Comparison of ENCODE assay signal across 8 cellular contexts in the genomic region with DNA sequence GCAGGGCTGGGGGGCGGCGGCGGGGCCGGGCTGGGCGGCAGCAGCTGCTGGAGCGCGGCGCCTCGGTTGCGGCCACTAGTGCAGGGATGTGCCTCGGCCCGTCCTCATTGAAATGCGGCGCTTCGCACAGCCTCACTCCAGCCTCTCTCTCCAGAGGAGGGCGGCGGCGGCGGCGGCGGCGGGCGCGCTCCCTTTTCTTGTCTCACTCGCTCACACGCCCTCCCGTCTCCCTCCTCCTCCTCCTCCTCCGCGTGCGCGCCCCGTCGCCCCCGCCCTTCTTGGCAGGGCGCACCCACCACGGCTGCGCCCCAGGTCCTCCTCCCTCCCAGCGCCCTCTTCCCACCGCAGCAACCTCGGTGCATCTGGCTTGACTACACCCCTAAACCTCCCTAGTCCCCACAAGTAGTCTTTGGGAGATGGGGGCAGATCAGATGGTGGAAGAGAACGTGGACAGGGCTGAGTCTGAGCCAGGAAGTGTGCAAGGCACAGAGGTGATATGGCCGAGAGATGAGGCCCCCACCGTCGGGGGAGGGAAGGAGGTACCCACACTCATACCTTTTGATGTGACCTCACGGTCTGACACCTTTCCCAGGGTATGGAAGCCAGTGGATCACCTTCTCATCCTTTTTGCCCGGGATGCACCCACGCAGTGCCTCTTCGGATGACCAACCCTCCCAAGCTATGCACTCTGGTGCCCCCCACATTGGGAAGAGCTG. TPM values are rescaled to one million over a fixed set of nuclear protein-coding genes. Genes with fewer than 3 reads are reported as not detected.
DNase-seq lines count a peak whose midpoint lies in the region; ATAC-seq, FAIRE-seq and TF ChIP-seq lines count a peak whose summit lies in the region.

TSS of gene DCLK1 (minus strand) at position 168 of the 716 bp plus-strand sequence.

- H3K27me3 ChIP-seq in BJ (ENCODE audit: control insufficient read depth, insufficient read depth, low read length), result peaks cover 8% of the 10 kb centered on the region
- peaks cover 8 to 28% (median 25%) of the 10 kb centered on the region in 4 experiments for H3K27me3 ChIP-seq in H1 (replicated peaks in 1 of 4; ENCODE audit: control insufficient read depth in 3 of 4, extremely low read depth in 1 of 4, insufficient read depth in 3 of 4, low read length in 3 of 4)
- H3K27me3 ChIP-seq in mesenchymal stem cell (ENCODE audit: control insufficient read depth in 1 of 2, insufficient read depth in 1 of 2, low read length in 2 of 2), result peaks cover 0 to 57% of the 10 kb centered on the region in 2 experiments
- H3K27me3 ChIP-seq in upper lobe of right lung, result peaks cover 20% of the 10 kb centered on the region

- intact Hi-C loops in upper lobe of right lung (cut with DNase I), result no loop called here

- H3K4me1 ChIP-seq in H1 (replicated peaks in 1 of 4; ENCODE audit: control insufficient read depth in 3 of 4, insufficient read depth in 4 of 4, low read length in 3 of 4) (peaks cover 0 to 11% (median 6%) of the 10 kb centered on the region in 4 experiments; a peak in 6 of 7 replicates), mesenchymal stem cell (ENCODE audit: control insufficient read depth, insufficient read depth, low read depth, low read length) (peaks cover 14% of the 10 kb centered on the region), upper lobe of right lung (no peaks in the 10 kb centered on the region)

- FAIRE-seq in H1 (lab: Jason Lieb, UNC), result no peak

- 21% methylated on average over 19 of the region's 48 CpGs; no CpG with 5 or more reads in 1 of the 2 experiments for WGBS in H1 (ENCODE audit: extremely low coverage in 1 of 2, insufficient coverage in 1 of 2, insufficient read length in 1 of 2, insufficient replicate concordance in 2 of 2, low coverage in 1 of 2, low lambda C conversion rate in 2 of 2, missing lambda C conversion rate in 1 of 2), 2 experiments
- WGBS in mesenchymal stem cell, result 8% methylated on average over 36 of the region's 48 CpGs

- H4K8ac ChIP-seq in H1 (ENCODE audit: extremely low read depth, insufficient read depth, low read length), result peak within 1 kb of the TSS; percentile 29
- no peak within 1 kb of the TSS for H4K8ac ChIP-seq in mesenchymal stem cell (ENCODE audit: low read length)

- TF ChIP-seq RAD21 in H1 (IDR thresholded peaks at IDR 0.05 in 1 of 2, conservative IDR thresholded peaks at IDR 0.05 in 1 of 2; ENCODE audit: low read depth in 2 of 2, low read length in 2 of 2), result no peak

- H3K79me1 ChIP-seq in H1 (ENCODE audit: low read depth, low read length) (no peaks in the 10 kb centered on the region), mesenchymal stem cell (replicated peaks; ENCODE audit: low read length, poor library complexity, severe bottlenecking) (no peaks in the 10 kb centered on the region)

- no peak for TF ChIP-seq CTCF in BJ (IDR thresholded peaks at IDR 0.05; ENCODE audit: insufficient read depth, low read depth, low read length)
- TF ChIP-seq CTCF in H1 (IDR thresholded peaks at IDR 0.05; ENCODE audit: control extremely low read depth in 1 of 3, insufficient read depth in 1 of 3, low read depth in 1 of 3, low read length in 3 of 3), result no peak
- TF ChIP-seq CTCF in upper lobe of right lung (IDR thresholded peaks at IDR 0.05), result no peak

- peak; percentile 75 for ATAC-seq in upper lobe of right lung

- H2BK5ac ChIP-seq in H1 (ENCODE audit: low read depth, low read length) (peak within 1 kb of the TSS; percentile 66; the same call in 1 of the 2 replicates), mesenchymal stem cell (ENCODE audit: low read depth, low read length, poor library complexity, severe bottlenecking) (no peak within 1 kb of the TSS)

- no peak within 1 kb of the TSS for H2BK120ac ChIP-seq in H1 (replicated peaks; ENCODE audit: low read depth, low read length)
- H2BK120ac ChIP-seq in mesenchymal stem cell (ENCODE audit: low read depth, low read length), result no peak within 1 kb of the TSS

- peaks cover 12% of the 10 kb centered on the region for H3K23me2 ChIP-seq in H1 (ENCODE audit: low read depth, low read length)

- H3K4me3 ChIP-seq in BJ (ENCODE audit: low read depth, low read length) (peak within 1 kb of the TSS; percentile 39), H1 (ENCODE audit: extremely low read depth in 1 of 4, insufficient read depth in 2 of 4, low read depth in 3 of 4, low read length in 4 of 4) (peak within 1 kb of the TSS; percentile 70 to 85 (median 75)), mesenchymal stem cell (ENCODE audit: insufficient read depth in 1 of 2, low read depth in 1 of 2, low read length in 2 of 2) (peak within 1 kb of the TSS; percentile 50 to 92), upper lobe of right lung (peak within 1 kb of the TSS; percentile 39)

- peak within 1 kb of the TSS; percentile 61 for H4K5ac ChIP-seq in H1 (ENCODE audit: insufficient read length, low read depth, low read length)

- H3K36me3 ChIP-seq in BJ (ENCODE audit: control insufficient read depth, insufficient read depth, low read length) (no peaks in the 10 kb centered on the region), H1 (ENCODE audit: control insufficient read depth in 2 of 4, insufficient read depth in 4 of 4, low read length in 3 of 4) (no peaks in the 10 kb centered on the region), mesenchymal stem cell (ENCODE audit: control insufficient read depth in 1 of 2, insufficient read depth in 2 of 2, low read depth in 1 of 2, low read length in 2 of 2) (no peaks in the 10 kb centered on the region), upper lobe of right lung (no peaks in the 10 kb centered on the region)

- no peaks in the 10 kb centered on the region for H3K79me2 ChIP-seq in H1 (ENCODE audit: control insufficient read depth in 1 of 2, insufficient read depth in 2 of 2, low read length in 2 of 2)

- H3K4me2 ChIP-seq in H1 (ENCODE audit: insufficient read depth in 1 of 2, low read depth in 2 of 2, low read length in 2 of 2) (peak within 1 kb of the TSS; percentile 96 to 99), mesenchymal stem cell (ENCODE audit: low read length, poor library complexity, severe bottlenecking) (peak within 1 kb of the TSS; percentile 79)

- H2BK12ac ChIP-seq in H1 (ENCODE audit: low read depth, low read length) (peak within 1 kb of the TSS; percentile 80; the same call in 1 of the 2 replicates), mesenchymal stem cell (ENCODE audit: low read length in 2 of 2) (no peak within 1 kb of the TSS)

- no peak within 1 kb of the TSS for H3K4ac ChIP-seq in H1 (replicated peaks; ENCODE audit: insufficient read length, low read depth, low read length)
- no peak within 1 kb of the TSS for H3K4ac ChIP-seq in mesenchymal stem cell (ENCODE audit: low read depth in 1 of 2, low read length in 2 of 2)

- H3K9ac ChIP-seq in H1 (replicated peaks in 1 of 4; ENCODE audit: extremely low read depth in 1 of 4, low read depth in 3 of 4, low read length in 3 of 4) (peak within 1 kb of the TSS in 2 of 4 experiments; percentile 8 to 29; a peak in 3 of 7 replicates), mesenchymal stem cell (ENCODE audit: low read length) (peak within 1 kb of the TSS; percentile 83)

- H2AK5ac ChIP-seq in H1 (ENCODE audit: low read depth, low read length), result no peak within 1 kb of the TSS
- H2AK5ac ChIP-seq in mesenchymal stem cell (ENCODE audit: low read length, severe bottlenecking), result no peak within 1 kb of the TSS

- CTCF ChIA-PET in BJ (lab: Yijun Ruan, JAX), result no interaction called here
- CTCF ChIA-PET in H1 (lab: Charles Lee; ENCODE audit: partially characterized antibody), result interaction anchor here (1.6 kb wide), 1 partner anchor 143 kb away, joined by 5 read pairs; no protein-coding TSS in a partner anchor

- H3K9me3 ChIP-seq in H1 (ENCODE audit: insufficient read depth in 2 of 2, low read depth in 1 of 2, low read length in 1 of 2), result no peaks in the 10 kb centered on the region
- no peaks in the 10 kb centered on the region for H3K9me3 ChIP-seq in mesenchymal stem cell (ENCODE audit: control insufficient read depth, low read length)
- H3K9me3 ChIP-seq in upper lobe of right lung, result no peaks in the 10 kb centered on the region

- H4K91ac ChIP-seq in H1 (replicated peaks; ENCODE audit: insufficient read length, low read length), result peak within 1 kb of the TSS; percentile 40
- H4K91ac ChIP-seq in mesenchymal stem cell (ENCODE audit: low read length), result no peak within 1 kb of the TSS

- POLR2A ChIA-PET in BJ (lab: Charles Lee), result no interaction called here
- POLR2A ChIA-PET in H1 (lab: Charles Lee; ENCODE audit: partially characterized antibody), result interaction anchor here (0.9 to 1.3 kb wide), 2 partner anchors 11 to 37 kb away, joined by 4 read pairs; no protein-coding TSS in a partner anchor

- H2BK20ac ChIP-seq in H1 (ENCODE audit: low read length), result 0 out of 2 replicates have a peak within 1 kb of the TSS, but pooled peaks have one; percentile 9

- no peak within 1 kb of the TSS for H3K23ac ChIP-seq in H1 (ENCODE audit: insufficient read length)
- H3K23ac ChIP-seq in mesenchymal stem cell (ENCODE audit: low read length in 2 of 2), result no peak within 1 kb of the TSS

- no peak for TF ChIP-seq POLR2A in H1 (IDR thresholded peaks at IDR 0.05; ENCODE audit: control extremely low read depth in 1 of 2, low read depth in 2 of 2, low read length in 2 of 2)

- H2BK15ac ChIP-seq in H1 (ENCODE audit: low read length) (peak within 1 kb of the TSS; percentile 40; the same call in 1 of the 2 replicates), mesenchymal stem cell (ENCODE audit: low read depth, poor library complexity, severe bottlenecking) (no peak within 1 kb of the TSS)

- H3K27ac ChIP-seq in H1 (ENCODE audit: low read depth, low read length), result no peak within 1 kb of the TSS
- H3K27ac ChIP-seq in mesenchymal stem cell (ENCODE audit: low read length, poor library complexity, severe bottlenecking), result no peak within 1 kb of the TSS
- no peak within 1 kb of the TSS for H3K27ac ChIP-seq in upper lobe of right lung

- no peak within 1 kb of the TSS for H3K14ac ChIP-seq in H1 (ENCODE audit: insufficient read length)
- H3K14ac ChIP-seq in mesenchymal stem cell (ENCODE audit: low read length in 2 of 2), result peak within 1 kb of the TSS in 1 of 2 experiments; percentile 31

- peak within 1 kb of the TSS; percentile 96 for H2AFZ ChIP-seq in H1 (ENCODE audit: low read length)
- H2AFZ ChIP-seq in mesenchymal stem cell (ENCODE audit: low read depth, low read length), result no peak within 1 kb of the TSS

- DNase-seq in BJ (ENCODE audit: low read depth) (no peak), NCI-H345 (lab: John Stamatoyannopoulos, UW) (peak; percentile 38), H1 (ENCODE audit: low read depth in 1 of 2, low spot score in 2 of 2) (peak in 1 of 2 experiments; percentile 77), mesenchymal stem cell (peak; percentile 1), upper lobe of right lung (peak; percentile 75), amniotic stem cell (lab: John Stamatoyannopoulos, UW) (no peak), T-helper 9 cell (no peak)
- no peak for DNase-seq in activated naive CD4-positive, alpha-beta T cell treated with anti-CD3 and anti-CD28 coated beads, Interleukin-2, amount 50 U/mL, for 16 hours

- peak in 1 of 2 experiments; percentile 68; a peak in 1 of 3 replicates for TF ChIP-seq EP300 in H1 (IDR thresholded peaks at IDR 0.05; ENCODE audit: borderline replicate concordance in 1 of 2, low read depth in 2 of 2, low read length in 2 of 2)

- peaks cover 0 to 2% of the 10 kb centered on the region in 2 experiments for H4K20me1 ChIP-seq in H1 (replicated peaks in 1 of 2; ENCODE audit: control insufficient read depth in 1 of 2, insufficient read depth in 2 of 2, low read length in 2 of 2)

- no peak within 1 kb of the TSS for H3K56ac ChIP-seq in H1 (replicated peaks; ENCODE audit: insufficient read length, low read depth, low read length)

- H3K18ac ChIP-seq in H1 (ENCODE audit: extremely low read depth, low read length), result peak within 1 kb of the TSS; percentile 75
- H3K18ac ChIP-seq in mesenchymal stem cell (ENCODE audit: low read depth in 1 of 2, low read length in 2 of 2), result no peak within 1 kb of the TSS

RNA-seq across cellular contexts. Expression of gene DCLK1, which starts in this region (rescaled TPM):
- 0.69 and 1.1 TPM in 2 replicates for polyA plus RNA-seq in BJ (2011; rRNA removed)
- polyA minus RNA-seq in BJ (2011; rRNA and poly(A)+ RNA removed), result 0.85 and 2.0 TPM in 2 replicates
- total RNA-seq in H1 (2021; fragmentation: NEBNext Ultra II Directional; extraction: Animal tissue kit (Norgen Biotek cat#: 25700)), result 38.7 and 41.0 TPM in 2 replicates
- 16.6 and 22.8 TPM in 2 replicates for polyA plus RNA-seq in H1 (2011; rRNA removed)
- polyA plus RNA-seq in H1 (2011; cell fraction: cytosol; rRNA removed), result 25.4 TPM
- 18.8 TPM for polyA plus RNA-seq in H1 (2011; cell fraction: nucleus; rRNA removed)
- polyA plus RNA-seq in H1 (2012, experiment 1 of 2), result 21.8 to 29.0 TPM (median 24.8 TPM) in 4 replicates
- polyA plus RNA-seq in H1 (2012, experiment 2 of 2), result 2.4 TPM
- 22.6 TPM for polyA plus RNA-seq in H1 (2013, experiment 1 of 2)
- 21.6 TPM for polyA plus RNA-seq in H1 (2013, experiment 2 of 2)
- polyA minus RNA-seq in H1 (2011; rRNA and poly(A)+ RNA removed), result 42.0 and 54.1 TPM in 2 replicates
- polyA minus RNA-seq in H1 (2011; cell fraction: cytosol; rRNA and poly(A)+ RNA removed), result 21.0 TPM
- polyA minus RNA-seq in H1 (2011; cell fraction: nucleus; rRNA and poly(A)+ RNA removed), result 53.3 TPM
- polyA plus RNA-seq in mesenchymal stem cell (2013, experiment 1 of 2), result 0.03 TPM
- polyA plus RNA-seq in mesenchymal stem cell (2013, experiment 2 of 2), result not detected
- 4.5 TPM for total RNA-seq in upper lobe of right lung

Comparison
In these comparisons a context has a peak if more than half of its experiments do, and no peak if none do; other contexts are left out.
1. DNase-seq: peak in NCI-H345 (single experiment), mesenchymal stem cell (single experiment) and upper lobe of right lung (single experiment); none in BJ (single experiment), activated naive CD4-positive, alpha-beta T cell treated with anti-CD3 and anti-CD28 coated beads, Interleukin-2, amount 50 U/mL, for 16 hours (single experiment), amniotic stem cell (single experiment) and T-helper 9 cell (single experiment).
2. Peak in every context shown above with its lines, with median percentiles within 50 percentile points of each other: H3K4me3 ChIP-seq.